8 cellular contexts compared by ENCODE assay signal in the genomic region with DNA sequence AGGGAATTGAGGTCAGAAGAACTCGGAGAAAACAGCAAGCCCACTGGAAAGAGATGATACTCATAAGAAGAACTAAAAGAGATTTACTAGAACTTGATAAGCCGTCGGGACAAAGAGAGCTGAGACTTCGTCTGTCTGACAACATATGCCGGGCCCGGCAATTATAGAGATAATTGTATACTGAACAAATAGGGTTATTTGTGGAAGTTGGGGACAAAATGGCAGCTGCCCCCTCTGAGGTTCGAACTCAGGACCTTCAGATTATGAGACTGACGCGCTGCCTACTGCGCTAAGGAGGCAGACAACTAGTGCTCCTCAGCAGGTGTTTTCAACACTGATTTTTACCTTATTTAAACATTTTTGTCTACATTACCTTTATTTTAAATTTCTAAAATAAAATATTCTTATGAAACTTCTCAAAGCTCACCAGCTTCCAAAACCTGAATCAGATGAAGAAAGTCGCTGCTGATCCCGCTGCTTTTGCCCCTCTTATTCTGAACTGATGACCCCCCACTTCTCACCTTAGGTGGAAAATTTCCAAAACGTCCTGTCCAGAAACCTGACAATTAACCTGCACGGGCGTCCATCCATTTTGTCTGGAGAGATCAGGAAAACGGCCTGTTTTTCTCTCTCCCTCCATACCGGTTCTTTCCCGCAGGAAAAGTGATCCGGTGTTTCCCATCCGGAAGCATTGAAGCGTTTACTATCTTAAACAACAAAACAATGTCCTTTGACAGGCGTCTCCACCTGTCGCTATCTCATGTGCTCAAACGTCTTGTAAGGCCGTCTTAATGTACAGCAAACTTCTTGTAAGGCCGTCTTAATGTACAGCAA. TPM values are rescaled to one million over a fixed set of nuclear protein-coding genes. Genes with fewer than 3 reads are reported as not detected.
DNase-seq lines count a peak whose midpoint lies in the region; ATAC-seq and TF ChIP-seq lines count a peak whose summit lies in the region.

No MANE protein-coding gene starts in this region.

- in situ Hi-C loops in gastrocnemius medialis (cut with MboI; ENCODE audit: low sequenced_read_pairs in 4 of 4): no loop called here

- ATAC-seq in lung (ENCODE audit: insufficient read depth, low FRiP score) (peak; percentile 72), gastrocnemius medialis (no peak)

- DNase-seq in Calu3 (peak; percentile 71), HEK293T (ENCODE audit: extremely low spot score) (peak; percentile 42), NCI-H2227 (lab: John Stamatoyannopoulos, UW; ENCODE audit: unreplicated experiment) (peak; percentile 72), lung (ENCODE audit: low spot score) (peak; percentile 33), gastrocnemius medialis (no peak)
- peak; percentile 41 for DNase-seq in activated CD4-positive, alpha-beta T cell treated with anti-CD3 and anti-CD28 coated beads for 1 hour
- peak; percentile 36 to 43 for DNase-seq in stimulated activated CD8-positive, alpha-beta memory T cell treated with anti-CD3 and anti-CD28 coated beads, Interleukin-15, amount 100 ng/mL, for 48 hours (ENCODE audit: low read depth in 2 of 2)

- H3K27ac ChIP-seq in lung (ENCODE audit: low read depth in 1 of 2, low read length in 1 of 2) (no peak overlapping the region), gastrocnemius medialis (no peak overlapping the region)

- no peak overlapping the region for H3K4me3 ChIP-seq in lung
- H3K4me3 ChIP-seq in gastrocnemius medialis: peak overlapping the region in 2 of 4 donors; percentile 2 to 16

- TF ChIP-seq POLR2A in gastrocnemius medialis (IDR thresholded peaks at IDR 0.05): no peak

- H3K36me3 Mint-ChIP-seq in Calu3 (ENCODE audit: insufficient read depth, unreplicated experiment): peaks cover 27% of the 10 kb centered on the region
- H3K36me3 Mint-ChIP-seq in dendritic cell treated with granulocyte-macrophage colony-stimulating factor and Interleukin-4, amounts not matched to agents 40 ng/mL and 50 ng/mL, for 4 days (ENCODE audit: low read depth): no peaks in the 10 kb centered on the region

- H3K4me1 Mint-ChIP-seq in Calu3 (ENCODE audit: low read depth, unreplicated experiment): peaks cover 26% of the 10 kb centered on the region
- peaks cover 9% of the 10 kb centered on the region for H3K4me1 Mint-ChIP-seq in dendritic cell treated with granulocyte-macrophage colony-stimulating factor and Interleukin-4, amounts not matched to agents 40 ng/mL and 50 ng/mL, for 4 days (ENCODE audit: low read depth)

- H3K36me3 ChIP-seq in lung (ENCODE audit: control insufficient read depth in 2 of 2, insufficient read depth in 2 of 2, low read length in 2 of 2): no peaks in the 10 kb centered on the region
- H3K36me3 ChIP-seq in gastrocnemius medialis: no peaks in the 10 kb centered on the region

- H3K27ac Mint-ChIP-seq in Calu3 (ENCODE audit: unreplicated experiment): peak overlapping the region; percentile 95
- no peak overlapping the region for H3K27ac Mint-ChIP-seq in dendritic cell treated with granulocyte-macrophage colony-stimulating factor and Interleukin-4, amounts not matched to agents 40 ng/mL and 50 ng/mL, for 4 days

- peak overlapping the region; percentile 87 for H3K4me3 Mint-ChIP-seq in Calu3 (ENCODE audit: low read depth, unreplicated experiment)
- H3K4me3 Mint-ChIP-seq in dendritic cell treated with granulocyte-macrophage colony-stimulating factor and Interleukin-4, amounts not matched to agents 40 ng/mL and 50 ng/mL, for 4 days: peak overlapping the region; percentile 1

- H3K27me3 Mint-ChIP-seq in Calu3 (ENCODE audit: unreplicated experiment): no peaks in the 10 kb centered on the region
- H3K27me3 Mint-ChIP-seq in dendritic cell treated with granulocyte-macrophage colony-stimulating factor and Interleukin-4, amounts not matched to agents 40 ng/mL and 50 ng/mL, for 4 days: peaks cover 49% of the 10 kb centered on the region

- H3K9me3 ChIP-seq in lung (ENCODE audit: control insufficient read depth in 2 of 2, insufficient read depth in 1 of 2, low read length in 1 of 2): peaks cover 0 to 2% of the 10 kb centered on the region in 2 donors
- no peaks in the 10 kb centered on the region for H3K9me3 ChIP-seq in gastrocnemius medialis

- POLR2A ChIA-PET in HEK293T (lab: Yijun Ruan, JAX): interaction anchor here (0.7 to 2.2 kb wide), 3 partner anchors 28 to 32 kb away, joined by 3 to 6 read pairs (median 3); a partner anchor contains a TSS

- no peaks in the 10 kb centered on the region for H3K27me3 ChIP-seq in lung (ENCODE audit: control insufficient read depth, insufficient read depth)
- peaks cover 6 to 39% (median 10%) of the 10 kb centered on the region in 3 donors for H3K27me3 ChIP-seq in gastrocnemius medialis

- CTCF ChIA-PET in Calu3 (lab: Charles Lee) (no interaction called here), HEK293T (lab: Yijun Ruan, JAX) (no interaction called here)

- TF ChIP-seq CTCF in Calu3 (IDR thresholded peaks at IDR 0.05; ENCODE audit: unreplicated experiment) (no peak), lung (IDR thresholded peaks at IDR 0.05; ENCODE audit: control extremely low read depth, extremely low read depth) (no peak), gastrocnemius medialis (IDR thresholded peaks at IDR 0.05 in 4 of 5, conservative IDR thresholded peaks at IDR 0.05 in 1 of 5) (no peak)

- intact Hi-C loops in Calu3 (cut with micrococcal nuclease; ENCODE audit: unreplicated experiment) (loop anchor here (2.0 kb wide), 1 partner anchor 64 kb away; no protein-coding TSS in a partner anchor), gastrocnemius medialis (cut with DNase I; ENCODE audit: low total_unique reads) (no loop called here)
- intact Hi-C loops in dendritic cell treated with granulocyte-macrophage colony-stimulating factor and Interleukin-4, amounts not matched to agents 40 ng/mL and 50 ng/mL, for 4 days (cut with micrococcal nuclease): loop anchor here (10.0 kb wide), 1 partner anchor 262 kb away; no protein-coding TSS in a partner anchor

- peaks cover 2% of the 10 kb centered on the region for H3K9me3 Mint-ChIP-seq in Calu3 (ENCODE audit: low read depth, unreplicated experiment)
- peaks cover 8% of the 10 kb centered on the region for H3K9me3 Mint-ChIP-seq in dendritic cell treated with granulocyte-macrophage colony-stimulating factor and Interleukin-4, amounts not matched to agents 40 ng/mL and 50 ng/mL, for 4 days

- 12 to 13% methylated on average over 26 of the region's 26 CpGs for WGBS in lung, 2 donors

- H3K4me1 ChIP-seq in lung (ENCODE audit: control insufficient read depth in 2 of 2, insufficient read depth in 2 of 2, low read length in 2 of 2): no peaks in the 10 kb centered on the region
- H3K4me1 ChIP-seq in gastrocnemius medialis: no peaks in the 10 kb centered on the region

- BruUV-seq in Calu3 (replicated peaks; lab: Mats Ljungman, UMichigan): no TSS peak

TF ChIP-seq in HEK293T, 16 proteins besides CTCF, POLR2A, EP300 and RAD21:
- TF ChIP-seq TARDBP (IDR thresholded peaks at IDR 0.05): no peak
- TF ChIP-seq HDGF (IDR thresholded peaks at IDR 0.05; ENCODE audit: borderline replicate concordance): no peak
- no peak for TF ChIP-seq FOXA1 (IDR thresholded peaks at IDR 0.05)
- no peak for TF ChIP-seq FOXK2 (IDR thresholded peaks at IDR 0.05)
- TF ChIP-seq ZNF384 (IDR thresholded peaks at IDR 0.05): no peak
- TF ChIP-seq BHLHE40 (IDR thresholded peaks at IDR 0.05; ENCODE audit: borderline replicate concordance): no peak
- no peak for TF ChIP-seq ARNT (IDR thresholded peaks at IDR 0.05)
- TF ChIP-seq ELF4 (IDR thresholded peaks at IDR 0.05): no peak
- TF ChIP-seq LEF1 (IDR thresholded peaks at IDR 0.05; ENCODE audit: borderline replicate concordance): no peak
- no peak for TF ChIP-seq FOXM1 (IDR thresholded peaks at IDR 0.05; ENCODE audit: borderline replicate concordance)
- TF ChIP-seq CTBP1 (IDR thresholded peaks at IDR 0.05; ENCODE audit: borderline replicate concordance): peak; percentile 35; the same call in 1 of the 2 replicates
- TF ChIP-seq, protein P1, sequence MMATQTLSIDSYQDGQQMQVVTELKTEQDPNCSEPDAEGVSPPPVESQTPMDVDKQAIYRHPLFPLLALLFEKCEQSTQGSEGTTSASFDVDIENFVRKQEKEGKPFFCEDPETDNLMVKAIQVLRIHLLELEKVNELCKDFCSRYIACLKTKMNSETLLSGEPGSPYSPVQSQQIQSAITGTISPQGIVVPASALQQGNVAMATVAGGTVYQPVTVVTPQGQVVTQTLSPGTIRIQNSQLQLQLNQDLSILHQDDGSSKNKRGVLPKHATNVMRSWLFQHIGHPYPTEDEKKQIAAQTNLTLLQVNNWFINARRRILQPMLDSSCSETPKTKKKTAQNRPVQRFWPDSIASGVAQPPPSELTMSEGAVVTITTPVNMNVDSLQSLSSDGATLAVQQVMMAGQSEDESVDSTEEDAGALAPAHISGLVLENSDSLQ (IDR thresholded peaks at IDR 0.05): no peak
- peak; percentile 40 for TF ChIP-seq L3MBTL2 (conservative IDR thresholded peaks at IDR 0.05)
- TF ChIP-seq SP1 (IDR thresholded peaks at IDR 0.05): no peak
- TF ChIP-seq NFRKB (IDR thresholded peaks at IDR 0.05): no peak
- TF ChIP-seq SUZ12 (IDR thresholded peaks at IDR 0.05): no peak

RNA-seq across cellular contexts. Expression of a gene that starts 29.5 kb away (rescaled TPM):
- 85.8 and 91.6 TPM in 2 replicates for total RNA-seq in Calu3 (2022)
- total RNA-seq in lung: 10 to 100 TPM; 47.0 to 81.9 TPM
- 10 to 100 TPM; 34.8 to 45.1 TPM for polyA plus RNA-seq in lung
- 10 to 100 TPM; 33.6 to 45.1 (median 36.1) TPM for total RNA-seq in gastrocnemius medialis

RNA-seq across cellular contexts. Expression of a gene that starts 51.9 kb away (rescaled TPM):
- 1.4 and 2.2 TPM in 2 replicates for total RNA-seq in Calu3 (2022)
- total RNA-seq in lung: 1 to 10 TPM; 1.7 to 3.1 TPM
- 1 to 10 TPM in 1 of 2 donors, under 1 TPM in 1; 0.42 to 1.0 TPM for polyA plus RNA-seq in lung
- under 1 TPM in 1 of 4 donors, not detected in 3; 0.11 TPM for total RNA-seq in gastrocnemius medialis

Comparison
In these comparisons a context has a peak if more than half of its experiments do, and no peak if none do; other contexts are left out.
1. DNase-seq: peak in Calu3 (single experiment), HEK293T (single experiment), NCI-H2227 (single experiment), activated CD4-positive, alpha-beta T cell treated with anti-CD3 and anti-CD28 coated beads for 1 hour (single experiment), lung (single experiment) and stimulated activated CD8-positive, alpha-beta memory T cell treated with anti-CD3 and anti-CD28 coated beads, Interleukin-15, amount 100 ng/mL, for 48 hours (2 of 2); none in gastrocnemius medialis (0 of 2).